ENCODE assay signal across 10 cellular contexts in genomic region chr7:4700577-4701235, GRCh38. TPM values are rescaled to one million over a fixed set of nuclear protein-coding genes. Genes with fewer than 3 reads are reported as not detected.
DNase-seq lines count a peak whose midpoint lies in the region; ATAC-seq, FAIRE-seq and TF ChIP-seq lines count a peak whose summit lies in the region.
"Had no signal": no experiment of that assay in that cellular context is flagged by ENCODE, and none has a peak within 500 bp of the region (broad histone marks: within the 10 kb centered on the region; RNA-seq: fewer than 3 reads in every experiment).

No MANE protein-coding gene starts in this region.

- no peaks in the 10 kb centered on the region for H3K9me3 ChIP-seq in astrocyte (ENCODE audit: insufficient read depth, low read depth, low read length)
- no peaks in the 10 kb centered on the region for H3K9me3 ChIP-seq in testis

- intact Hi-C loops in testis (cut with DNase I; ENCODE audit: low total_unique reads) = no loop called here
- intact Hi-C loops in activated T-helper 2 cell treated with anti-CD3 and anti-CD28 coated beads, Interferon-gamma antibody, Interleukin-2, Interleukin-4, amounts not matched to agents 10 μg/mL and 5 μg/mL and 100 μg/mL, durations not matched to agents 14 hours and 24 hours and 36 hours (cut with micrococcal nuclease) = no loop called here

- peaks cover 94% of the 10 kb centered on the region for H3K79me2 ChIP-seq in astrocyte (ENCODE audit: insufficient read depth, low read length)

- ATAC-seq in activated T-cell treated with anti-CD3 and anti-CD28 coated beads, Interleukin-2, amount 50 U/mL, for 4 hours = peak; percentile 37 to 61

- peak overlapping the region; percentile 69 for H3K9ac ChIP-seq in astrocyte (ENCODE audit: low read length)

- peaks cover 42% of the 10 kb centered on the region for H3K4me1 Mint-ChIP-seq in activated T-cell treated with anti-CD3 and anti-CD28 coated beads, Interleukin-2, amount 50 U/mL, for 4 hours (ENCODE audit: low read depth)
- peaks cover 37% of the 10 kb centered on the region for H3K4me1 Mint-ChIP-seq in astrocyte (ENCODE audit: low read depth, unreplicated experiment)
- H3K4me1 Mint-ChIP-seq in activated T-helper 2 cell treated with anti-CD3 and anti-CD28 coated beads, Interferon-gamma antibody, Interleukin-2, Interleukin-4, amounts not matched to agents 10 μg/mL and 5 μg/mL and 100 μg/mL, durations not matched to agents 14 hours and 24 hours and 36 hours (ENCODE audit: low read depth) = peaks cover 7% of the 10 kb centered on the region

- TF ChIP-seq POLR2A in testis (IDR thresholded peaks at IDR 0.05) = no peak

- H3K27ac ChIP-seq in astrocyte (ENCODE audit: low read depth, low read length) (peak overlapping the region; percentile 74), testis (peak overlapping the region; percentile 45 to 50)

- H4K20me1 ChIP-seq in astrocyte (ENCODE audit: insufficient read depth, low read length) = peaks cover 56% of the 10 kb centered on the region

- FAIRE-seq in astrocyte (lab: Jason Lieb, UNC) = no peak
- FAIRE-seq: TTC549 had no signal

- no peak overlapping the region for H2AFZ ChIP-seq in astrocyte (ENCODE audit: low read depth, low read length)

- no peak overlapping the region for H3K4me3 ChIP-seq in astrocyte (ENCODE audit: insufficient read depth, low read depth, low read length)
- no peak overlapping the region for H3K4me3 ChIP-seq in testis

- H3K36me3 ChIP-seq in astrocyte (ENCODE audit: insufficient read depth, low read length) (no peaks in the 10 kb centered on the region), testis (ENCODE audit: low read depth, missing control alignments) (no peaks in the 10 kb centered on the region)

- H3K27ac Mint-ChIP-seq in astrocyte (ENCODE audit: unreplicated experiment) = peak overlapping the region; percentile 63
- no peak overlapping the region for H3K27ac Mint-ChIP-seq in activated T-helper 2 cell treated with anti-CD3 and anti-CD28 coated beads, Interferon-gamma antibody, Interleukin-2, Interleukin-4, amounts not matched to agents 10 μg/mL and 5 μg/mL and 100 μg/mL, durations not matched to agents 14 hours and 24 hours and 36 hours

- H3K36me3 Mint-ChIP-seq in activated T-cell treated with anti-CD3 and anti-CD28 coated beads, Interleukin-2, amount 50 U/mL, for 4 hours (ENCODE audit: insufficient read depth) = peaks cover 2% of the 10 kb centered on the region
- H3K36me3 Mint-ChIP-seq in astrocyte (ENCODE audit: low read depth, unreplicated experiment) = peaks cover 2% of the 10 kb centered on the region
- no peaks in the 10 kb centered on the region for H3K36me3 Mint-ChIP-seq in activated T-helper 2 cell treated with anti-CD3 and anti-CD28 coated beads, Interferon-gamma antibody, Interleukin-2, Interleukin-4, amounts not matched to agents 10 μg/mL and 5 μg/mL and 100 μg/mL, durations not matched to agents 14 hours and 24 hours and 36 hours (ENCODE audit: low read depth)

- no peaks in the 10 kb centered on the region for H3K9me3 Mint-ChIP-seq in activated T-cell treated with anti-CD3 and anti-CD28 coated beads, Interleukin-2, amount 50 U/mL, for 4 hours
- no peaks in the 10 kb centered on the region for H3K9me3 Mint-ChIP-seq in astrocyte (ENCODE audit: unreplicated experiment)
- no peaks in the 10 kb centered on the region for H3K9me3 Mint-ChIP-seq in activated T-helper 2 cell treated with anti-CD3 and anti-CD28 coated beads, Interferon-gamma antibody, Interleukin-2, Interleukin-4, amounts not matched to agents 10 μg/mL and 5 μg/mL and 100 μg/mL, durations not matched to agents 14 hours and 24 hours and 36 hours
- H3K9me3 Mint-ChIP-seq: CD8-positive, alpha-beta memory T cell had no signal

- TF ChIP-seq CTCF in astrocyte (IDR thresholded peaks at IDR 0.05; ENCODE audit: insufficient read depth, low read depth, low read length) (peak; percentile 3), testis (IDR thresholded peaks at IDR 0.05) (no peak)

- no peak for DNase-seq in activated T-cell treated with anti-CD3 and anti-CD28 coated beads, Interleukin-2, amount 50 U/mL, for 4 hours
- DNase-seq in activated T-cell treated with anti-CD3 and anti-CD28 coated beads for 4 hours = no peak
- peak; percentile 99 for DNase-seq in astrocyte (ENCODE audit: low read depth)
- DNase-seq in kidney glomerular epithelial cell (lab: John Stamatoyannopoulos, UW) = peak; percentile 29
- peak; percentile 70 for DNase-seq in testis
- DNase-seq in activated T-helper 2 cell treated with anti-CD3 and anti-CD28 coated beads, Interferon-gamma antibody, Interleukin-2, Interleukin-4, amounts not matched to agents 10 μg/mL and 5 μg/mL and 100 μg/mL, durations not matched to agents 14 hours and 24 hours and 36 hours (ENCODE audit: low spot score) = no peak
- DNase-seq in NCI-H82 treated with DMSO at 0.1 percent for 48 hours (lab: John Stamatoyannopoulos, UW; ENCODE audit: unreplicated experiment) = no peak
- DNase-seq in central memory CD4-positive, alpha-beta T cell = no peak

- peak overlapping the region; percentile 52 for H3K4me2 ChIP-seq in astrocyte (ENCODE audit: low read length)

- 50 to 71% methylated on average over 14 of the region's 14 CpGs for WGBS in testis, 2 donors

- no peaks in the 10 kb centered on the region for H3K27me3 Mint-ChIP-seq in activated T-cell treated with anti-CD3 and anti-CD28 coated beads, Interleukin-2, amount 50 U/mL, for 4 hours (ENCODE audit: low read depth)
- no peaks in the 10 kb centered on the region for H3K27me3 Mint-ChIP-seq in astrocyte (ENCODE audit: low read depth, unreplicated experiment)
- no peaks in the 10 kb centered on the region for H3K27me3 Mint-ChIP-seq in activated T-helper 2 cell treated with anti-CD3 and anti-CD28 coated beads, Interferon-gamma antibody, Interleukin-2, Interleukin-4, amounts not matched to agents 10 μg/mL and 5 μg/mL and 100 μg/mL, durations not matched to agents 14 hours and 24 hours and 36 hours (ENCODE audit: low read depth)
- H3K27me3 Mint-ChIP-seq: CD8-positive, alpha-beta memory T cell had no signal

- H3K4me3 Mint-ChIP-seq in activated T-cell treated with anti-CD3 and anti-CD28 coated beads, Interleukin-2, amount 50 U/mL, for 4 hours = no peak overlapping the region
- no peak overlapping the region for H3K4me3 Mint-ChIP-seq in astrocyte (ENCODE audit: unreplicated experiment)
- no peak overlapping the region for H3K4me3 Mint-ChIP-seq in activated T-helper 2 cell treated with anti-CD3 and anti-CD28 coated beads, Interferon-gamma antibody, Interleukin-2, Interleukin-4, amounts not matched to agents 10 μg/mL and 5 μg/mL and 100 μg/mL, durations not matched to agents 14 hours and 24 hours and 36 hours (ENCODE audit: low read depth)

- H3K4me1 ChIP-seq in astrocyte (ENCODE audit: insufficient read depth, low read length) = peaks cover 34% of the 10 kb centered on the region
- peaks cover 37% of the 10 kb centered on the region for H3K4me1 ChIP-seq in testis

- no peaks in the 10 kb centered on the region for H3K27me3 ChIP-seq in astrocyte (ENCODE audit: insufficient read depth, low read length)
- H3K27me3 ChIP-seq in testis = no peaks in the 10 kb centered on the region

RNA-seq across cellular contexts. Expression of gene FOXK1, which starts 18.6 kb away (rescaled TPM):
- 10 to 100 TPM; 46.6 to 47.9 (median 46.8) TPM for total RNA-seq in activated T-cell treated with anti-CD3 and anti-CD28 coated beads, Interleukin-2, amount 50 U/mL, for 4 hours
- total RNA-seq in astrocyte (51.8 and 53.6 TPM in 2 replicates), testis (10 to 100 TPM; 56.7 to 65.2 TPM)
- polyA plus RNA-seq in testis (ENCODE audit: insufficient read depth, low read depth, low replicate concordance) = 21.9 TPM
- total RNA-seq in activated T-helper 2 cell treated with anti-CD3 and anti-CD28 coated beads, Interferon-gamma antibody, Interleukin-2, Interleukin-4, amounts not matched to agents 10 μg/mL and 5 μg/mL and 100 μg/mL, durations not matched to agents 14 hours and 24 hours and 36 hours = 35.6 TPM in 2 replicates

Comparison
In these comparisons a context has a peak if more than half of its experiments do, and no peak if none do; other contexts are left out.
1. DNase-seq: peak in astrocyte (single experiment), kidney glomerular epithelial cell (single experiment) and testis (single experiment); none in activated T-cell treated with anti-CD3 and anti-CD28 coated beads, Interleukin-2, amount 50 U/mL, for 4 hours (single experiment), activated T-cell treated with anti-CD3 and anti-CD28 coated beads for 4 hours (single experiment), activated T-helper 2 cell treated with anti-CD3 and anti-CD28 coated beads, Interferon-gamma antibody, Interleukin-2, Interleukin-4, amounts not matched to agents 10 μg/mL and 5 μg/mL and 100 μg/mL, durations not matched to agents 14 hours and 24 hours and 36 hours (single experiment), NCI-H82 treated with DMSO at 0.1 percent for 48 hours (single experiment) and central memory CD4-positive, alpha-beta T cell (single experiment).